Comparison of ENCODE assay signal across 8 cellular contexts in genomic region chr3:44511238-44511567, GRCh38. TPM values are rescaled to one million over a fixed set of nuclear protein-coding genes. Genes with fewer than 3 reads are reported as not detected.
DNase-seq lines count a peak whose midpoint lies in the region; ATAC-seq and TF ChIP-seq lines count a peak whose summit lies in the region.

No MANE protein-coding gene starts in this region.

- in situ Hi-C loops in brain microvascular endothelial cell (cut with HindIII; ENCODE audit: low pct_ligation_motif_present, low sequenced_read_pairs) = no loop called here

- H3K36me3 Mint-ChIP-seq in mesothelial cell of epicardium = peaks cover 8% of the 10 kb centered on the region

- H3K27me3 ChIP-seq in HL-60 (ENCODE audit: insufficient read depth, poor library complexity, severe bottlenecking) = no peaks in the 10 kb centered on the region
- H3K27me3 ChIP-seq in brain microvascular endothelial cell (replicated peaks) = no peaks in the 10 kb centered on the region

- H3K27me3 Mint-ChIP-seq in mesothelial cell of epicardium (ENCODE audit: low read depth) = no peaks in the 10 kb centered on the region

- peak overlapping the region; percentile 98 for H3K27ac Mint-ChIP-seq in mesothelial cell of epicardium

- DNase-seq in HL-60 (ENCODE audit: low read depth in 1 of 2, low spot score in 1 of 2) (no peak), brain microvascular endothelial cell (no peak), mesothelial cell of epicardium (ENCODE audit: low spot score in 2 of 2, unreplicated experiment in 2 of 2) (no peak), SW480 (ENCODE audit: low spot score) (no peak)
- DNase-seq in activated CD4-positive, alpha-beta T cell treated with anti-CD3 and anti-CD28 coated beads, Interleukin-2, amount 50 U/mL, for 48 hours = no peak

- H3K4me3 ChIP-seq in HL-60 (replicated peaks; ENCODE audit: insufficient read depth, low read length) = peak overlapping the region; percentile 78
- H3K4me3 ChIP-seq in brain microvascular endothelial cell (ENCODE audit: low read depth, low read length) = peak overlapping the region; percentile 74

- H3K36me3 ChIP-seq in brain microvascular endothelial cell (replicated peaks) = no peaks in the 10 kb centered on the region

- TF ChIP-seq CTCF in 22Rv1 (IDR thresholded peaks at IDR 0.05) (no peak), HL-60 (IDR thresholded peaks at IDR 0.05; ENCODE audit: insufficient read depth, low read length) (no peak), brain microvascular endothelial cell (IDR thresholded peaks at IDR 0.05; ENCODE audit: low read depth, low read length, missing control alignments) (no peak), mesothelial cell of epicardium (IDR thresholded peaks at IDR 0.05; ENCODE audit: unreplicated experiment) (no peak)

- peak overlapping the region; percentile 90 for H3K4me3 Mint-ChIP-seq in mesothelial cell of epicardium

- H3K9me3 Mint-ChIP-seq in mesothelial cell of epicardium = peaks cover 6% of the 10 kb centered on the region

- H3K27ac ChIP-seq in 22Rv1 (peak overlapping the region; percentile 74), HL-60 (replicated peaks) (peak overlapping the region; percentile 81), brain microvascular endothelial cell (peak overlapping the region; percentile 75)

- peaks cover 25% of the 10 kb centered on the region for H3K4me1 Mint-ChIP-seq in mesothelial cell of epicardium

- ATAC-seq in GM18511 (IDR thresholded peaks at IDR 0.05; ENCODE audit: unreplicated experiment) = no peak
- ATAC-seq in GM21529 (IDR thresholded peaks at IDR 0.05; ENCODE audit: unreplicated experiment) = no peak

RNA-seq across cellular contexts. Expression of gene ZNF445, which starts 33.7 kb away (rescaled TPM):
- total RNA-seq in mesothelial cell of epicardium = 51.7 to 54.1 TPM (median 52.6 TPM) in 3 replicates

RNA-seq across cellular contexts. Expression of gene ZKSCAN7, which starts 43.8 kb away (rescaled TPM):
- total RNA-seq in mesothelial cell of epicardium = 18.9 to 20.5 TPM (median 19.6 TPM) in 3 replicates
